11 cellular contexts compared by ENCODE assay signal in genomic region chr9:69186841-69187611, GRCh38. TPM values are rescaled to one million over a fixed set of nuclear protein-coding genes. Genes with fewer than 3 reads are reported as not detected.
DNase-seq lines count a peak whose midpoint lies in the region; ATAC-seq and TF ChIP-seq lines count a peak whose summit lies in the region.
"Had no signal": no experiment of that assay in that cellular context is flagged by ENCODE, and none has a peak within 500 bp of the region (broad histone marks: within the 10 kb centered on the region; RNA-seq: fewer than 3 reads in every experiment).

No MANE protein-coding gene starts in this region.

- H3K79me2 ChIP-seq in OCI-LY7 (ENCODE audit: insufficient read depth, low read depth, low read length): no peaks in the 10 kb centered on the region

- peaks cover 9% of the 10 kb centered on the region for H3K9me1 ChIP-seq in IMR-90 (ENCODE audit: insufficient read depth, low read length)

- no peaks in the 10 kb centered on the region for H3K9me3 Mint-ChIP-seq in chondrocyte (ENCODE audit: low read depth)
- H3K9me3 Mint-ChIP-seq: immature natural killer cell had no signal

- intact Hi-C loops in IMR-90 (cut with micrococcal nuclease) (no loop called here), stomach (cut with DNase I; ENCODE audit: low total_unique reads) (no loop called here), OCI-LY7 (cut with micrococcal nuclease; ENCODE audit: unreplicated experiment) (no loop called here)

- no peak overlapping the region for H2BK20ac ChIP-seq in IMR-90 (ENCODE audit: low read depth, low read length)

- H4K5ac ChIP-seq in IMR-90 (ENCODE audit: low read depth, low read length): no peak overlapping the region; the same call in 1 of the 2 replicates

- H2AK9ac ChIP-seq in IMR-90 (replicated peaks; ENCODE audit: low read depth, low read length, poor library complexity): no peak overlapping the region

- H3K9ac ChIP-seq in IMR-90 (ENCODE audit: low read depth, low read length): no peak overlapping the region

- no peak for TF ChIP-seq POLR2A in IMR-90 (IDR thresholded peaks at IDR 0.05; ENCODE audit: low read depth, low read length)
- no peak for TF ChIP-seq POLR2A in stomach (IDR thresholded peaks at IDR 0.05)

- dilution Hi-C loops in IMR-90 (cut with HindIII; ENCODE audit: low sequenced_read_pairs, unreplicated experiment): no loop called here

- H3K27me3 ChIP-seq in IMR-90 (ENCODE audit: control insufficient read depth, insufficient read depth, low read length) (no peaks in the 10 kb centered on the region), stomach (no peaks in the 10 kb centered on the region), WERI-Rb-1 (ENCODE audit: insufficient read depth, low read depth, severe bottlenecking) (no peaks in the 10 kb centered on the region)

- TF ChIP-seq EP300 in stomach (IDR thresholded peaks at IDR 0.05): no peak

- BruUV-seq in IMR-90 (replicated peaks; lab: Mats Ljungman, UMichigan): no TSS peak
- no TSS peak for BruUV-seq in OCI-LY7 (replicated peaks; lab: Mats Ljungman, UMichigan)

- peaks cover 30 to 47% of the 10 kb centered on the region in 2 experiments for H3K79me1 ChIP-seq in IMR-90 (ENCODE audit: low read depth in 1 of 2, low read length in 2 of 2)

- peak; percentile 51 for DNase-seq in IMR-90
- no peak for DNase-seq in chondrocyte (ENCODE audit: low spot score)
- peak; percentile 56 for DNase-seq in kidney tubule cell (ENCODE audit: low spot score)
- no peak for DNase-seq in stomach
- no peak for DNase-seq in OCI-LY7 (ENCODE audit: low spot score)
- DNase-seq in H4 (ENCODE audit: low spot score): no peak
- DNase-seq in WERI-Rb-1: no peak
- DNase-seq in D341Med (ENCODE audit: low spot score): no peak
- DNase-seq: DMS79, immature natural killer cell, NCI-H2029 had no signal

- H3K4me3 ChIP-seq in IMR-90 (ENCODE audit: insufficient read depth, low read depth, low read length) (no peak overlapping the region), stomach (no peak overlapping the region), OCI-LY7 (ENCODE audit: low read depth, low read length, poor library complexity, severe bottlenecking) (no peak overlapping the region), WERI-Rb-1 (ENCODE audit: low read depth, low read length) (no peak overlapping the region)

- POLR2A ChIA-PET in IMR-90 (lab: Charles Lee; ENCODE audit: unreplicated experiment) (no interaction called here), OCI-LY7 (lab: Charles Lee) (interaction anchor here (0.8 to 1.3 kb wide), 4 partner anchors 8 to 100 kb away, joined by 3 to 4 read pairs (median 3); no protein-coding TSS in a partner anchor)

- peak overlapping the region in 1 of 2 experiments; percentile 38; a peak in 1 of 4 replicates for H4K8ac ChIP-seq in IMR-90 (ENCODE audit: low read depth in 2 of 2, low read length in 2 of 2)

- no peak overlapping the region for H3K4me3 Mint-ChIP-seq in chondrocyte (ENCODE audit: unreplicated experiment)
- H3K4me3 Mint-ChIP-seq: immature natural killer cell had no signal

- WGBS in IMR-90 (ENCODE audit: extremely low coverage in 2 of 2, insufficient read length in 1 of 2), 2 experiments: no CpG with 5 or more reads among the region's 7 CpGs
- WGBS in stomach, 5 donors: 25 to 45% (median 28%) methylated on average over 7 of the region's 7 CpGs

- peak overlapping the region; percentile 37; the same call in 1 of the 2 replicates for H3K4ac ChIP-seq in IMR-90 (ENCODE audit: low read depth, low read length)

- TF ChIP-seq CTCF in IMR-90 (conservative IDR thresholded peaks at IDR 0.05; ENCODE audit: low read depth, low read length): no peak
- TF ChIP-seq CTCF in chondrocyte (IDR thresholded peaks at IDR 0.05): no peak
- TF ChIP-seq CTCF in stomach (IDR thresholded peaks at IDR 0.05): no peak
- TF ChIP-seq CTCF in OCI-LY7 (conservative IDR thresholded peaks at IDR 0.05; ENCODE audit: low read length): no peak
- TF ChIP-seq CTCF in WERI-Rb-1 (IDR thresholded peaks at IDR 0.05; ENCODE audit: low read depth, low read length): no peak

- no peak for TF ChIP-seq RAD21 in IMR-90 (IDR thresholded peaks at IDR 0.05; ENCODE audit: low read length)

- peak overlapping the region; percentile 82; the same call in 1 of the 2 replicates for H3K18ac ChIP-seq in IMR-90 (ENCODE audit: low read depth, low read length)

- H3K56ac ChIP-seq in IMR-90 (ENCODE audit: extremely low read depth, insufficient read depth, low read length): no peak overlapping the region

- CTCF ChIA-PET in IMR-90 (lab: Yijun Ruan, JAX) (no interaction called here), OCI-LY7 (lab: Charles Lee; ENCODE audit: unreplicated experiment) (no interaction called here)

- H3K4me1 Mint-ChIP-seq in chondrocyte (ENCODE audit: low read depth): peaks cover 35% of the 10 kb centered on the region

- H3K4me1 ChIP-seq in IMR-90 (ENCODE audit: control insufficient read depth, insufficient read depth, low read length) (peaks cover 19% of the 10 kb centered on the region), stomach (peaks cover 37 to 99% (median 70%) of the 10 kb centered on the region in 4 donors), OCI-LY7 (ENCODE audit: insufficient read depth, low read length, poor library complexity, severe bottlenecking) (peaks cover 24% of the 10 kb centered on the region)

- H4K20me1 ChIP-seq in IMR-90 (ENCODE audit: insufficient read depth, low read length): 0 out of 2 replicates have a peak, but pooled peaks cover 4% of the 10 kb centered on the region
- H4K20me1 ChIP-seq in OCI-LY7 (ENCODE audit: insufficient read depth, low read length): no peaks in the 10 kb centered on the region

- peak overlapping the region; percentile 48; the same call in 1 of the 2 replicates for H3K14ac ChIP-seq in IMR-90 (replicated peaks; ENCODE audit: low read depth, low read length)

- peak overlapping the region; percentile 39 for H3K23ac ChIP-seq in IMR-90 (ENCODE audit: low read depth, low read length)

- no peaks in the 10 kb centered on the region for H3K36me3 Mint-ChIP-seq in chondrocyte (ENCODE audit: low read depth)

- peak overlapping the region; percentile 48 for H2BK5ac ChIP-seq in IMR-90 (ENCODE audit: low read depth, low read length, poor library complexity, severe bottlenecking)

- in situ Hi-C loops in IMR-90 (cut with MboI; ENCODE audit: low sequenced_read_pairs): no loop called here

- H2AK5ac ChIP-seq in IMR-90 (ENCODE audit: low read depth, low read length): no peak overlapping the region

- H3K4me2 ChIP-seq in IMR-90 (ENCODE audit: low read depth, low read length): peak overlapping the region; percentile 55
- H3K4me2 ChIP-seq in OCI-LY7 (ENCODE audit: low read length): no peak overlapping the region

- 0 out of 3 replicates have a peak overlapping the region, but pooled peaks have one; percentile 11 for H2BK15ac ChIP-seq in IMR-90 (ENCODE audit: low read depth, low read length)

- no peaks in the 10 kb centered on the region for H3K36me3 ChIP-seq in IMR-90 (ENCODE audit: control insufficient read depth, insufficient read depth, low read length)
- peaks cover 0 to 6% (median 0%) of the 10 kb centered on the region in 4 donors for H3K36me3 ChIP-seq in stomach
- no peaks in the 10 kb centered on the region for H3K36me3 ChIP-seq in OCI-LY7 (ENCODE audit: insufficient read depth, low read length)
- no peaks in the 10 kb centered on the region for H3K36me3 ChIP-seq in WERI-Rb-1

- no peaks in the 10 kb centered on the region for H3K9me2 ChIP-seq in OCI-LY7 (ENCODE audit: insufficient read depth, low read length)

- H3K27me3 Mint-ChIP-seq in chondrocyte (ENCODE audit: low read depth): no peaks in the 10 kb centered on the region

- no peak overlapping the region for H2AFZ ChIP-seq in IMR-90 (replicated peaks; ENCODE audit: low read length, poor library complexity)
- H2AFZ ChIP-seq in OCI-LY7 (ENCODE audit: low read length): no peak overlapping the region

- H3K9me3 ChIP-seq in IMR-90 (ENCODE audit: control insufficient read depth, insufficient read depth, low read length): no peaks in the 10 kb centered on the region
- H3K9me3 ChIP-seq in stomach: no peaks in the 10 kb centered on the region
- no peaks in the 10 kb centered on the region for H3K9me3 ChIP-seq in OCI-LY7 (ENCODE audit: low read length)
- H3K9me3 ChIP-seq in WERI-Rb-1 (ENCODE audit: severe bottlenecking): no peaks in the 10 kb centered on the region

- H3K27ac Mint-ChIP-seq in chondrocyte (ENCODE audit: unreplicated experiment): peak overlapping the region; percentile 70

- H3K27ac ChIP-seq in IMR-90 (ENCODE audit: insufficient read depth, low read length) (no peak overlapping the region; the same call in 1 of the 2 replicates), stomach (peak overlapping the region in 4 of 5 donors; percentile 76 to 85 (median 78)), OCI-LY7 (ENCODE audit: low read depth, low read length, poor library complexity, severe bottlenecking) (no peak overlapping the region), WERI-Rb-1 (no peak overlapping the region)

- peak; percentile 37 for ATAC-seq in IMR-90 (ENCODE audit: low read depth)

- H2BK120ac ChIP-seq in IMR-90 (ENCODE audit: low read depth, low read length): 0 out of 2 replicates have a peak overlapping the region, but pooled peaks have one; percentile 38

- peak overlapping the region; percentile 29; the same call in 1 of the 2 replicates for H4K91ac ChIP-seq in IMR-90 (ENCODE audit: insufficient read depth, low read depth, low read length)

TF ChIP-seq in IMR-90, 13 proteins besides CTCF, POLR2A, EP300 and RAD21:
- TF ChIP-seq CEBPB (IDR thresholded peaks at IDR 0.05; ENCODE audit: low read depth, low read length) (peak; percentile 41; the same call in 1 of the 2 replicates), FOS (IDR thresholded peaks at IDR 0.05; ENCODE audit: low read depth, low read length) (no peak), ELK1 (IDR thresholded peaks at IDR 0.05; ENCODE audit: borderline replicate concordance, low read depth, low read length) (no peak)

RNA-seq across cellular contexts. Expression of gene TJP2, which starts 12.9 kb away (rescaled TPM):
- total RNA-seq in IMR-90 (2012; rRNA removed): 49.3 and 53.6 TPM in 2 replicates
- polyA plus RNA-seq in IMR-90 (2012; rRNA removed): 38.3 and 40.2 TPM in 2 replicates
- 19.5 and 21.8 TPM in 2 replicates for polyA plus RNA-seq in IMR-90 (2012; cell fraction: cytosol; rRNA removed)
- 40.5 and 57.5 TPM in 2 replicates for polyA plus RNA-seq in IMR-90 (2012; cell fraction: nucleus; rRNA removed; ENCODE audit: low replicate concordance)
- total RNA-seq in chondrocyte: 49.9 to 50.6 TPM (median 50.4 TPM) in 3 replicates
- 100 to 1,000 TPM; 138 to 371 (median 216) TPM for total RNA-seq in stomach
- 10 to 100 TPM; 28.6 to 30.5 (median 29.5) TPM for polyA plus RNA-seq in stomach
- 15.1 and 16.2 TPM in 2 replicates for total RNA-seq in OCI-LY7 (2014; rRNA removed; shearing (Covaris generic))
- total RNA-seq in OCI-LY7 (2022): 18.0 and 24.5 TPM in 2 replicates
- 8.2 and 10.7 TPM in 2 replicates for total RNA-seq in H4 (2014; rRNA removed; shearing (Covaris generic))

Comparison
In these comparisons a context has a peak if more than half of its experiments do, and no peak if none do; other contexts are left out.
1. DNase-seq: peak in IMR-90 (single experiment) and kidney tubule cell (single experiment); none in chondrocyte (single experiment), stomach (single experiment), OCI-LY7 (single experiment), H4 (single experiment), WERI-Rb-1 (single experiment) and D341Med (single experiment).
2. H3K27ac ChIP-seq: peak in stomach (4 of 5); none in IMR-90 (single experiment), OCI-LY7 (single experiment) and WERI-Rb-1 (single experiment).